ENCODE assay signal across 11 cellular contexts in genomic region chr11:12119502-12119901, GRCh38. TPM values are rescaled to one million over a fixed set of nuclear protein-coding genes. Genes with fewer than 3 reads are reported as not detected.
DNase-seq lines count a peak whose midpoint lies in the region; ATAC-seq and TF ChIP-seq lines count a peak whose summit lies in the region.
"Had no signal": no experiment of that assay in that cellular context is flagged by ENCODE, and none has a peak within 500 bp of the region (broad histone marks: within the 10 kb centered on the region; RNA-seq: fewer than 3 reads in every experiment).

No MANE protein-coding gene starts in this region.

- ATAC-seq in GM21423 (IDR thresholded peaks at IDR 0.05; ENCODE audit: unreplicated experiment) = no peak

- H3K4me3 Mint-ChIP-seq in brain = peak overlapping the region in 1 of 5 experiments; percentile 4
- H3K4me3 Mint-ChIP-seq: CD4-positive, alpha-beta memory T cell; neural crest cell had no signal

- H3K27me3 ChIP-seq in osteoblast (ENCODE audit: insufficient read depth, low read length) = no peaks in the 10 kb centered on the region

- no peaks in the 10 kb centered on the region for H3K9me3 Mint-ChIP-seq in brain
- H3K9me3 Mint-ChIP-seq: CD4-positive, alpha-beta memory T cell; neural crest cell had no signal

- peak; percentile 64 for DNase-seq in DMS53 treated with DMSO at 0.1 percent for 48 hours (lab: John Stamatoyannopoulos, UW; ENCODE audit: unreplicated experiment)
- peak; percentile 56 for DNase-seq in M059J (ENCODE audit: low read depth)
- no peak for DNase-seq in osteoblast (ENCODE audit: insufficient read length, low spot score, missing footprints)
- no peak for DNase-seq in retina
- DNase-seq in activated CD8-positive, alpha-beta memory T cell treated with anti-CD3 and anti-CD28 coated beads, Interleukin-2, amount 50 U/mL, for 48 hours = no peak
- DNase-seq: activated CD4-positive, CD25-positive, alpha-beta regulatory T cell treated with anti-CD3 and anti-CD28 coated beads, Interleukin-2, amount 50 U/mL, for 72 hours; CD4-positive, alpha-beta memory T cell; NCI-H526 had no signal

- no peak overlapping the region for H3K4me3 ChIP-seq in osteoblast (ENCODE audit: insufficient read depth, low read length)

- H4K20me1 ChIP-seq in osteoblast (ENCODE audit: insufficient read depth, low read length) = peaks cover 51% of the 10 kb centered on the region

- H3K27ac ChIP-seq in osteoblast (ENCODE audit: low read depth, low read length) = peak overlapping the region; percentile 62

- peak overlapping the region; percentile 2 to 86 (median 62) for H3K27ac Mint-ChIP-seq in brain

- H3K36me3 ChIP-seq in osteoblast (ENCODE audit: insufficient read depth, low read length) = peaks cover 79% of the 10 kb centered on the region

- H3K4me1 Mint-ChIP-seq in brain = peaks cover 53% of the 10 kb centered on the region

- H3K4me2 ChIP-seq in osteoblast (ENCODE audit: insufficient read depth, low read length) = no peak overlapping the region

- TF ChIP-seq CTCF in brain (conservative IDR thresholded peaks at IDR 0.05) (no peak), osteoblast (IDR thresholded peaks at IDR 0.05; ENCODE audit: extremely low read depth, low read depth, low read length) (no peak)

- peaks cover 8% of the 10 kb centered on the region for H3K27me3 Mint-ChIP-seq in brain
- H3K27me3 Mint-ChIP-seq: CD4-positive, alpha-beta memory T cell had no signal

- H3K79me2 ChIP-seq in osteoblast (ENCODE audit: insufficient read depth, low read length) = peaks cover 98% of the 10 kb centered on the region

- no peak overlapping the region for H2AFZ ChIP-seq in osteoblast (ENCODE audit: low read length)

- no peaks in the 10 kb centered on the region for H3K36me3 Mint-ChIP-seq in brain

- peaks cover 77% of the 10 kb centered on the region for H3K4me1 ChIP-seq in osteoblast (ENCODE audit: insufficient read depth, low read length)

- H3K9me3 ChIP-seq in osteoblast (ENCODE audit: low read depth, low read length) = no peaks in the 10 kb centered on the region

RNA-seq across cellular contexts. Expression of gene MICAL2, which starts 9.1 kb away (rescaled TPM):
- 120 and 173 TPM in 2 replicates for total RNA-seq in M059J (2014; rRNA removed; shearing (Covaris generic))
- polyA plus RNA-seq in brain (ENCODE audit: insufficient read depth, low read depth, low replicate concordance) = 62.9 TPM
- 109 and 156 TPM in 2 replicates for total RNA-seq in osteoblast

Comparison
In these comparisons a context has a peak if more than half of its experiments do, and no peak if none do; other contexts are left out.
1. DNase-seq: peak in DMS53 treated with DMSO at 0.1 percent for 48 hours (single experiment) and M059J (single experiment); none in osteoblast (single experiment), retina (single experiment) and activated CD8-positive, alpha-beta memory T cell treated with anti-CD3 and anti-CD28 coated beads, Interleukin-2, amount 50 U/mL, for 48 hours (single experiment).